Comparison of ENCODE assay signal across 14 cellular contexts in the genomic region with DNA sequence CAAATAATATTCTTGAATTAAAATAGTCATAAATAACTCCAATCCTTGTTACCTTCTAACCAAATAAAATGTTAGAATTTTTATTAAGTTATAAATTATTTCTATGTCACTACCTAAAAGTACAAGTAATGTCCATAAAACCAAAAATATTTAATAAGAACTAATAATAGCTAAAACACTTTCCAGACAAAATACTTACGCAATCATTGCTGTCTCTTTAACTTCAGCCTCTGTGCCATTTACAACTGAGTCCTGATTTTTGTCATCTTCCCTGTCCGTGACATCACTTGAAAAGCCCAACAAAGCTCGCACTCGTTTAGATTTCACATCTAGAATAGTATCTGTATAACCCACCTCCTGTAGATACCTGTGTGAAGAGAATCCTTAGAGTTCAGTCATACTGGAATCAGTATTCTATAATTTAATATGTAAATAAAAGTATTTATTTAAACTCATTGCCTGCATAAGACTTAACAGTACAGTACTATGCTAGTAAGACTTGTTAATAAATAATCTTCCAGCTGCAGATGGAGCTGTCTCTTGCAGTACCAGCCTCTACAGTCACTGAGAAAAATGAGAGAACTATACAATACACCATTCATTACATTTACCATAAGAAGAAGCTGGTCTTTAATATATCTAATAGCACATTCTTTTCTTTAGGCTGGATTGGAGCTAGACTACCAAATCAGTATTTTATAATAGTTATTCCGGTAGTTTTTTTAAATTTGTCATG.
"Had no signal": no experiment of that assay in that cellular context is flagged by ENCODE, and none has a peak within 500 bp of the region (broad histone marks: within the 10 kb centered on the region; RNA-seq: fewer than 3 reads in every experiment).

No MANE protein-coding gene starts in this region.

- H3K36me3 ChIP-seq: breast epithelium had no signal

- H3K27ac ChIP-seq: breast epithelium, gastroesophageal sphincter, transverse colon, VCaP had no signal

- DNase-seq: activated CD4-positive, alpha-beta T cell treated with anti-CD3 and anti-CD28 coated beads for 36 hours; activated CD8-positive, alpha-beta memory T cell treated with anti-CD3 and anti-CD28 coated beads, Interleukin-2, amount 50 U/mL, for 4 hours; activated CD8-positive, alpha-beta T cell treated with anti-CD3 and anti-CD28 coated beads for 36 hours; activated gamma-delta T cell treated with Interleukin-2 at 50 U/mL for 16 hours; activated naive CD8-positive, alpha-beta T cell treated with anti-CD3 and anti-CD28 coated beads for 36 hours; activated T-cell treated with anti-CD3 and anti-CD28 coated beads, Interleukin-2, amount 50 U/mL, for 72 hours; anterior cingulate cortex; mammary epithelial cell; small intestine; T-cell; transverse colon had no signal

- H3K4me3 ChIP-seq: breast epithelium, gastroesophageal sphincter, transverse colon had no signal

- H3K9me3 ChIP-seq: breast epithelium, gastroesophageal sphincter, transverse colon had no signal

- H3K4me1 ChIP-seq: breast epithelium, gastroesophageal sphincter, transverse colon had no signal

- ATAC-seq: activated CD4-positive, alpha-beta T cell treated with anti-CD3 and anti-CD28 coated beads for 36 hours; activated CD8-positive, alpha-beta T cell treated with anti-CD3 and anti-CD28 coated beads for 36 hours; activated T-cell treated with anti-CD3 and anti-CD28 coated beads, Interleukin-2, amount 50 U/mL, for 72 hours; gastroesophageal sphincter; T-cell had no signal

- H3K27me3 ChIP-seq: breast epithelium, gastroesophageal sphincter, transverse colon had no signal
